Comparison of ENCODE assay signal across 15 cellular contexts in genomic region chr18:37242091-37242490, GRCh38.
DNase-seq lines count a peak whose midpoint lies in the region; ATAC-seq and TF ChIP-seq lines count a peak whose summit lies in the region.
"Had no signal": no experiment of that assay in that cellular context is flagged by ENCODE, and none has a peak within 500 bp of the region (broad histone marks: within the 10 kb centered on the region; RNA-seq: fewer than 3 reads in every experiment).

No MANE protein-coding gene starts in this region.

- dilution Hi-C loops in IMR-90 (cut with HindIII; ENCODE audit: low sequenced_read_pairs, unreplicated experiment) = no loop called here

- H4K5ac ChIP-seq in IMR-90 (ENCODE audit: low read depth, low read length) = no peak overlapping the region

- no peaks in the 10 kb centered on the region for H3K9me3 ChIP-seq in IMR-90 (ENCODE audit: control insufficient read depth, insufficient read depth, low read length)
- H3K9me3 ChIP-seq in osteoblast (ENCODE audit: low read depth, low read length) = no peaks in the 10 kb centered on the region
- H3K9me3 ChIP-seq in upper lobe of right lung = no peaks in the 10 kb centered on the region
- H3K9me3 ChIP-seq: BLaER1 treated with 17β-estradiol and CSF1 and Interleukin-3, amounts not matched to agents 10 nM and 100 nM had no signal

- no peak overlapping the region for H3K23ac ChIP-seq in IMR-90 (ENCODE audit: low read depth, low read length)

- no peak overlapping the region for H3K14ac ChIP-seq in IMR-90 (replicated peaks; ENCODE audit: low read depth, low read length)

- POLR2A ChIA-PET in IMR-90 (lab: Charles Lee; ENCODE audit: unreplicated experiment) = no interaction called here

- no peaks in the 10 kb centered on the region for H3K9me1 ChIP-seq in IMR-90 (ENCODE audit: insufficient read depth, low read length)

- H4K20me1 ChIP-seq in IMR-90 (ENCODE audit: insufficient read depth, low read length) (no peaks in the 10 kb centered on the region), osteoblast (ENCODE audit: insufficient read depth, low read length) (no peaks in the 10 kb centered on the region)
- H4K20me1 ChIP-seq: BLaER1 treated with 17β-estradiol and CSF1 and Interleukin-3, amounts not matched to agents 10 nM and 100 nM had no signal

- no peak overlapping the region for H2BK120ac ChIP-seq in IMR-90 (ENCODE audit: low read depth, low read length)

- TF ChIP-seq POLR2A in IMR-90 (IDR thresholded peaks at IDR 0.05; ENCODE audit: low read depth, low read length) = no peak

- H2BK20ac ChIP-seq in IMR-90 (ENCODE audit: low read depth, low read length) = no peak overlapping the region

- H3K79me2 ChIP-seq in osteoblast (ENCODE audit: insufficient read depth, low read length) = no peaks in the 10 kb centered on the region

- TF ChIP-seq RAD21 in IMR-90 (IDR thresholded peaks at IDR 0.05; ENCODE audit: low read length) = no peak

- H3K36me3 ChIP-seq in IMR-90 (ENCODE audit: control insufficient read depth, insufficient read depth, low read length) = no peaks in the 10 kb centered on the region
- no peaks in the 10 kb centered on the region for H3K36me3 ChIP-seq in osteoblast (ENCODE audit: insufficient read depth, low read length)
- no peaks in the 10 kb centered on the region for H3K36me3 ChIP-seq in upper lobe of right lung
- no peaks in the 10 kb centered on the region for H3K36me3 ChIP-seq in H7 (replicated peaks; ENCODE audit: control insufficient read depth, insufficient read depth, low read length)
- H3K36me3 ChIP-seq: BLaER1 treated with 17β-estradiol and CSF1 and Interleukin-3, amounts not matched to agents 10 nM and 100 nM had no signal

- H3K27me3 ChIP-seq in IMR-90 (ENCODE audit: control insufficient read depth, insufficient read depth, low read length) (peaks cover 26% of the 10 kb centered on the region), osteoblast (ENCODE audit: insufficient read depth, low read length) (peaks cover 19% of the 10 kb centered on the region), upper lobe of right lung (peaks cover 6% of the 10 kb centered on the region), H7 (ENCODE audit: control insufficient read depth, insufficient read depth, low read length) (peaks cover 18% of the 10 kb centered on the region; the same call in 1 of the 2 replicates)
- H3K27me3 ChIP-seq: BLaER1 treated with 17β-estradiol and CSF1 and Interleukin-3, amounts not matched to agents 10 nM and 100 nM had no signal

- no peak overlapping the region for H3K56ac ChIP-seq in IMR-90 (ENCODE audit: extremely low read depth, insufficient read depth, low read length)

- no peak overlapping the region for H2BK15ac ChIP-seq in IMR-90 (ENCODE audit: low read depth, low read length)

- H4K8ac ChIP-seq in IMR-90 (ENCODE audit: low read depth in 2 of 2, low read length in 2 of 2) = no peak overlapping the region

- WGBS in IMR-90 (ENCODE audit: extremely low coverage in 2 of 2, insufficient read length in 1 of 2), 2 experiments = no CpG with 5 or more reads among the region's 6 CpGs

- no peak overlapping the region for H4K91ac ChIP-seq in IMR-90 (ENCODE audit: insufficient read depth, low read depth, low read length)

- in situ Hi-C loops in IMR-90 (cut with MboI; ENCODE audit: low sequenced_read_pairs) = no loop called here

- DNase-seq in IMR-90 (no peak), islet precursor cell (peak; percentile 43), osteoblast (ENCODE audit: insufficient read length, low spot score, missing footprints) (peak; percentile 55), upper lobe of right lung (no peak), left colon (no peak), Kasumi-1 (lab: John Stamatoyannopoulos, UW) (no peak), H7 (no peak)
- DNase-seq: ACHN; CD4-positive, CD25-positive, alpha-beta regulatory T cell; DMS53; GF-D8; HCEC 1CT; HFFc6 had no signal

- CTCF ChIA-PET in IMR-90 (lab: Yijun Ruan, JAX) = no interaction called here

- no peaks in the 10 kb centered on the region for H3K4me1 ChIP-seq in IMR-90 (ENCODE audit: control insufficient read depth, insufficient read depth, low read length)
- H3K4me1 ChIP-seq in osteoblast (ENCODE audit: insufficient read depth, low read length) = no peaks in the 10 kb centered on the region
- H3K4me1 ChIP-seq in upper lobe of right lung = no peaks in the 10 kb centered on the region
- H3K4me1 ChIP-seq: BLaER1 treated with 17β-estradiol and CSF1 and Interleukin-3, amounts not matched to agents 10 nM and 100 nM had no signal

- no peak overlapping the region for H3K4ac ChIP-seq in IMR-90 (ENCODE audit: low read depth, low read length)

- no peak overlapping the region for H2AK5ac ChIP-seq in IMR-90 (ENCODE audit: low read depth, low read length)

- TF ChIP-seq CTCF in IMR-90 (conservative IDR thresholded peaks at IDR 0.05; ENCODE audit: low read depth, low read length) (no peak), osteoblast (IDR thresholded peaks at IDR 0.05; ENCODE audit: extremely low read depth, low read depth, low read length) (no peak), upper lobe of right lung (IDR thresholded peaks at IDR 0.05) (no peak)

- BruUV-seq in IMR-90 (replicated peaks; lab: Mats Ljungman, UMichigan) = no TSS peak

- H3K4me2 ChIP-seq in IMR-90 (ENCODE audit: low read depth, low read length) (no peak overlapping the region), osteoblast (ENCODE audit: insufficient read depth, low read length) (no peak overlapping the region)
- H3K4me2 ChIP-seq: BLaER1 treated with 17β-estradiol and CSF1 and Interleukin-3, amounts not matched to agents 10 nM and 100 nM had no signal

- H3K18ac ChIP-seq in IMR-90 (ENCODE audit: low read depth, low read length) = no peak overlapping the region

- no peak overlapping the region for H2BK5ac ChIP-seq in IMR-90 (ENCODE audit: low read depth, low read length, poor library complexity, severe bottlenecking)

- peak overlapping the region; percentile 29 for H2AFZ ChIP-seq in IMR-90 (replicated peaks; ENCODE audit: low read length, poor library complexity)
- H2AFZ ChIP-seq in osteoblast (ENCODE audit: low read length) = no peak overlapping the region

- no peak for ATAC-seq in IMR-90 (ENCODE audit: low read depth)
- ATAC-seq in upper lobe of right lung = peak; percentile 37
- no peak for ATAC-seq in left colon
- ATAC-seq: HepG2 had no signal

- no peak overlapping the region for H2AK9ac ChIP-seq in IMR-90 (replicated peaks; ENCODE audit: low read depth, low read length, poor library complexity)

- H3K4me3 ChIP-seq in IMR-90 (ENCODE audit: insufficient read depth, low read depth, low read length) = no peak overlapping the region
- H3K4me3 ChIP-seq in osteoblast (ENCODE audit: insufficient read depth, low read length) = no peak overlapping the region
- no peak overlapping the region for H3K4me3 ChIP-seq in upper lobe of right lung
- H3K4me3 ChIP-seq in H7 (ENCODE audit: insufficient read depth, low read depth, low read length) = no peak overlapping the region
- H3K4me3 ChIP-seq: BLaER1 treated with 17β-estradiol and CSF1 and Interleukin-3, amounts not matched to agents 10 nM and 100 nM had no signal

- intact Hi-C loops in IMR-90 (cut with micrococcal nuclease) (no loop called here), upper lobe of right lung (cut with DNase I) (no loop called here), left colon (cut with DNase I, micrococcal nuclease) (no loop called here)

- no peaks in the 10 kb centered on the region for H3K79me1 ChIP-seq in IMR-90 (ENCODE audit: low read depth in 1 of 2, low read length in 2 of 2)

- no peak overlapping the region for H3K9ac ChIP-seq in IMR-90 (ENCODE audit: low read depth, low read length)
- H3K9ac ChIP-seq: BLaER1 treated with 17β-estradiol and CSF1 and Interleukin-3, amounts not matched to agents 10 nM and 100 nM had no signal

- H3K27ac ChIP-seq in IMR-90 (ENCODE audit: insufficient read depth, low read length) = no peak overlapping the region
- H3K27ac ChIP-seq in osteoblast (ENCODE audit: low read depth, low read length) = no peak overlapping the region
- H3K27ac ChIP-seq in upper lobe of right lung = no peak overlapping the region
- H3K27ac ChIP-seq: BLaER1 treated with 17β-estradiol and CSF1 and Interleukin-3, amounts not matched to agents 10 nM and 100 nM had no signal

TF ChIP-seq in IMR-90, 13 proteins besides CTCF, POLR2A, EP300 and RAD21:
- no peak for TF ChIP-seq FOS (IDR thresholded peaks at IDR 0.05; ENCODE audit: low read depth, low read length)
TF ChIP-seq in IMR-90: peak in this region for 0.

Comparison
In these comparisons a context has a peak if more than half of its experiments do, and no peak if none do; other contexts are left out.
1. DNase-seq: peak in islet precursor cell (single experiment) and osteoblast (single experiment); none in IMR-90 (single experiment), upper lobe of right lung (single experiment), left colon (0 of 2), Kasumi-1 (0 of 2) and H7 (single experiment).